In the genomic region with DNA sequence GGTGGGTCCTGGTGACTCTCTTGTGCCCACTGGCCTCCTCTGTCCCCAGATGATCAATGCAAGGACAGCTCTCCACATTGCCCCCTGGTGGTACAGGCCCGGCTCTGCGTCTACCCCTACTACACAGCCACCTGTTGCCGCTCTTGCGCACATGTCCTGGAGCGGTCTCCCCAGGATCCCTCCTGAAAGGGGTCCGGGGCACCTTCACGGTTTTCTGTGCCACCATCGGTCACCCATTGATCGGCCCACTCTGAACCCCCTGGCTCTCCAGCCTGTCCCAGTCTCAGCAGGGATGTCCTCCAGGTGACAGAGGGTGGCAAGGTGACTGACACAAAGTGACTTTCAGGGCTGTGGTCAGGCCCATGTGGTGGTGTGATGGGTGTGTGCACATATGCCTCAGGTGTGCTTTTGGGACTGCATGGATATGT, we compare ENCODE assay signal across 8 cellular contexts. TPM values are rescaled to one million over a fixed set of nuclear protein-coding genes. Genes with fewer than 3 reads are reported as not detected.
DNase-seq lines count a peak whose midpoint lies in the region; ATAC-seq, FAIRE-seq and TF ChIP-seq lines count a peak whose summit lies in the region.

No MANE protein-coding gene starts in this region.

- no peak for FAIRE-seq in HTR-8/SVneo (lab: Jason Lieb, UNC)

- no peaks in the 10 kb centered on the region for H3K9me3 Mint-ChIP-seq in type B pancreatic cell

- H3K27me3 ChIP-seq in neuron (ENCODE audit: insufficient read depth, low read length) = no peaks in the 10 kb centered on the region

- H3K4me1 ChIP-seq in neuron (ENCODE audit: insufficient read depth, low read length) = peaks cover 32% of the 10 kb centered on the region

- no peaks in the 10 kb centered on the region for H3K27me3 Mint-ChIP-seq in type B pancreatic cell

- H3K36me3 Mint-ChIP-seq in type B pancreatic cell = no peaks in the 10 kb centered on the region

- DNase-seq in CD1c-positive myeloid dendritic cell (ENCODE audit: extremely low spot score) (peak; percentile 79), HTR-8/SVneo (ENCODE audit: insufficient read length, low spot score) (peak; percentile 63), OCI-M2 (lab: John Stamatoyannopoulos, UW; ENCODE audit: unreplicated experiment) (peak; percentile 24), fibroblast of pulmonary artery (ENCODE audit: low read depth) (peak; percentile 68), type B pancreatic cell (ENCODE audit: extremely low spot score, unreplicated experiment) (no peak)
- peak; percentile 41 to 58 for DNase-seq in activated T-helper 1 cell treated with anti-CD3 and anti-CD28 coated beads, Interleukin-2, amount 50 U/mL, for 16 hours (ENCODE audit: low read depth in 1 of 2, low spot score in 1 of 2)

- peaks cover 43% of the 10 kb centered on the region for H3K4me1 Mint-ChIP-seq in type B pancreatic cell (ENCODE audit: unreplicated experiment)

- no peaks in the 10 kb centered on the region for H3K9me3 ChIP-seq in neuron (ENCODE audit: low read length)

- peak overlapping the region; percentile 96 for H3K4me3 Mint-ChIP-seq in type B pancreatic cell

- ATAC-seq in HG03565 (IDR thresholded peaks at IDR 0.05; ENCODE audit: unreplicated experiment) = no peak

- no peak overlapping the region for H2AFZ ChIP-seq in neuron (ENCODE audit: low read depth, low read length)

- peak overlapping the region; percentile 100 for H3K27ac Mint-ChIP-seq in type B pancreatic cell

- H3K4me3 ChIP-seq in fibroblast of pulmonary artery (replicated peaks; ENCODE audit: low read depth, low read length) (no peak overlapping the region), neuron (ENCODE audit: low read length) (peak overlapping the region; percentile 62)

- TF ChIP-seq CTCF in fibroblast of pulmonary artery (IDR thresholded peaks at IDR 0.05; ENCODE audit: low read length, missing control alignments) (peak; percentile 87), type B pancreatic cell (conservative IDR thresholded peaks at IDR 0.05) (peak; percentile 89)

- H3K36me3 ChIP-seq in neuron (ENCODE audit: insufficient read depth, low read length) = peaks cover 3% of the 10 kb centered on the region

RNA-seq across cellular contexts. Expression of a gene that starts 10.8 kb away (rescaled TPM):
- 12.5 and 24.6 TPM in 2 replicates for total RNA-seq in type B pancreatic cell (ENCODE audit: low replicate concordance)

RNA-seq across cellular contexts. Expression of a gene that starts 19.4 kb away (rescaled TPM):
- total RNA-seq in type B pancreatic cell (ENCODE audit: low replicate concordance) = 187 and 280 TPM in 2 replicates

RNA-seq across cellular contexts. Expression of a gene that starts 44.5 kb away (rescaled TPM):
- total RNA-seq in type B pancreatic cell (ENCODE audit: low replicate concordance) = 0.55 and 0.80 TPM in 2 replicates

RNA-seq across cellular contexts. Expression of a gene that starts 52.1 kb away (rescaled TPM):
- total RNA-seq in type B pancreatic cell (ENCODE audit: low replicate concordance) = 31.5 and 33.8 TPM in 2 replicates
